8 cellular contexts compared by ENCODE assay signal in the genomic region with DNA sequence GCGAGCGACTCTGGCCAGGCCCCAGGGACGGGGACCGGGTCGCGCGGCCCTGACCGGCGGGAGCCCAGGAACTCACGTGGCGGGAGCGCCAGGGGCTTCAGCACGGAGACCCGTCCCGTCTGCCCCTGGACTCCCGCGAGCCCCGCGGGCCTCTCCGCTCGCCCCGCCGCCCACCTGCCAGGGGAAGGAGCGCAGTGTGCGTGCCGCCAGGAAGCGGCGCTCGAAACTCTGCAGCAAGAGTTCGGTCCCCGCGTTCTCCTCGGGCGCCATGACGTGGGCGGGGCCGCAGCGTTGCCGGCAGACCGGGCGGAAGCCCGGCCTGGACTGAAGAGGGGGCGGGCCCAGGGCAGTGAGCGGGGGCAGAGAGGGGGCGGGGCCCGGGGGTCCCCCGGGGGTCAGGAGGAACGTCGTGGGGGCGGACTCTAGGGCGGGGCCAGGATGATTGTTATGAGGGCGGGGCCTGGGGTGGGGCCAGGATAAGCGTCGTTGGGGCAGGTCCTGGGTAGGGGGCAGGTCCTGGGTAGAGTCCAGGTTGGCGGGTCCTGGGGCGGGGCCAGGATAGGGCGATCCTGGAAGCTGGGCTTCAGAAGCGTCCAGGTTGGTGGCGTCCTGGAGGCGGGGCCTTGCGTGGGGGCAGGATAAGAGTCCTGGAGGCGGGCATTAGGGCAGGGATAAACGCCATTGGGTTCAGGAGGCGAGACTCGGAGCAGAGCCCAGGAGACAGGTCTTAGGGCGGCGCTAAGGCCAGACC.
DNase-seq lines count a peak whose midpoint lies in the region; ATAC-seq lines count a peak whose summit lies in the region.

A gene with protein sequence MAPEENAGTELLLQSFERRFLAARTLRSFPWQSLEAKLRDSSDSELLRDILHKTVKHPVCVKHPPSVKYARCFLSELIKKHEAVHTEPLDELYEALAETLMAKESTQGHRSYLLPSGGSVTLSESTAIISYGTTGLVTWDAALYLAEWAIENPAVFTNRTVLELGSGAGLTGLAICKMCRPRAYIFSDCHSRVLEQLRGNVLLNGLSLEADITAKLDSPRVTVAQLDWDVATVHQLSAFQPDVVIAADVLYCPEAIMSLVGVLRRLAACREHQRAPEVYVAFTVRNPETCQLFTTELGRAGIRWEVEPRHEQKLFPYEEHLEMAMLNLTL (minus strand): TSS at position 326 of the 751 bp plus-strand sequence. CDS start 56 bp downstream, at position 270.

- DNase-seq in Ammon's horn (ENCODE audit: low spot score) = peak; percentile 99
- peak; percentile 74 to 90 for DNase-seq in NCI-H526 (lab: John Stamatoyannopoulos, UW)
- peak; percentile 98 for DNase-seq in activated CD4-positive, alpha-beta T cell treated with anti-CD3 and anti-CD28 coated beads for 48 hours
- peak; percentile 100 for DNase-seq in dedifferentiated amniotic fluid mesenchymal stem cell (ENCODE audit: extremely low spot score)
- DNase-seq in left kidney (ENCODE audit: low read depth, low spot score) = peak; percentile 100
- DNase-seq in stimulated activated CD4-positive, alpha-beta T cell treated with anti-CD3 and anti-CD28 coated beads, Interleukin-1b, Interleukin-23, amount 100 ng/mL, for 4 hours (ENCODE audit: low read depth in 2 of 2) = peak; percentile 81 to 91

- ATAC-seq in GM19328 (IDR thresholded peaks at IDR 0.05; ENCODE audit: unreplicated experiment) (peak; percentile 98), HG03469 (IDR thresholded peaks at IDR 0.05; ENCODE audit: unreplicated experiment) (peak; percentile 69)

Comparison
In these comparisons a context has a peak if more than half of its experiments do, and no peak if none do; other contexts are left out.
1. Peak in every context shown above with its lines: DNase-seq and ATAC-seq.